In genomic region chr10:70378122-70378521, GRCh38 we compare ENCODE assay signal across 12 cellular contexts. TPM values are rescaled to one million over a fixed set of nuclear protein-coding genes. Genes with fewer than 3 reads are reported as not detected.
DNase-seq lines count a peak whose midpoint lies in the region; ATAC-seq, FAIRE-seq and TF ChIP-seq lines count a peak whose summit lies in the region.
"Had no signal": no experiment of that assay in that cellular context is flagged by ENCODE, and none has a peak within 500 bp of the region (broad histone marks: within the 10 kb centered on the region; RNA-seq: fewer than 3 reads in every experiment).

No MANE protein-coding gene starts in this region.

- CTCF ChIA-PET in IMR-90 (lab: Yijun Ruan, JAX), result no interaction called here
- CTCF ChIA-PET in activated naive CD4-positive, alpha-beta T cell treated with anti-CD3 and anti-CD28 coated beads, Interleukin-2, amount 10 ng/mL, durations not matched to agents 7 days and 5 days (lab: Charles Lee), result interaction anchor here (0.6 to 2.4 kb wide), 3 partner anchors 27 to 783 kb away, joined by 3 to 15 read pairs (median 4); partner anchors contain the start of gene TYSND1
- CTCF ChIA-PET in CD4-positive, alpha-beta memory T cell (lab: Charles Lee; ENCODE audit: partially characterized antibody), result interaction anchor here (0.7 to 3.3 kb wide), 4 partner anchors 11 to 337 kb away, joined by 3 to 19 read pairs (median 6); no protein-coding TSS in a partner anchor

- no peak for TF ChIP-seq RAD21 in IMR-90 (IDR thresholded peaks at IDR 0.05; ENCODE audit: low read length)

- no peak overlapping the region for H4K91ac ChIP-seq in IMR-90 (ENCODE audit: insufficient read depth, low read depth, low read length)

- no peak overlapping the region for H2AK9ac ChIP-seq in IMR-90 (replicated peaks; ENCODE audit: low read depth, low read length, poor library complexity)

- BruUV-seq in IMR-90 (replicated peaks; lab: Mats Ljungman, UMichigan), result no TSS peak

- no peak overlapping the region for H2AFZ ChIP-seq in IMR-90 (replicated peaks; ENCODE audit: low read length, poor library complexity)

- FAIRE-seq in bronchial epithelial cell (lab: Jason Lieb, UNC), result no peak

- in situ Hi-C loops in IMR-90 (cut with MboI; ENCODE audit: low sequenced_read_pairs), result no loop called here

- H3K4me1 Mint-ChIP-seq in activated naive CD4-positive, alpha-beta T cell treated with anti-CD3 and anti-CD28 coated beads, Interleukin-2, amount 10 ng/mL, durations not matched to agents 7 days and 5 days, result peaks cover 22% of the 10 kb centered on the region
- peaks cover 0 to 14% (median 6%) of the 10 kb centered on the region in 4 donors for H3K4me1 Mint-ChIP-seq in CD4-positive, alpha-beta memory T cell

- H3K14ac ChIP-seq in IMR-90 (replicated peaks; ENCODE audit: low read depth, low read length), result no peak overlapping the region

- H3K23ac ChIP-seq in IMR-90 (ENCODE audit: low read depth, low read length), result no peak overlapping the region; the same call in 1 of the 2 replicates

- intact Hi-C loops in IMR-90 (cut with micrococcal nuclease), result no loop called here
- intact Hi-C loops in CD4-positive, alpha-beta memory T cell (cut with micrococcal nuclease), result no loop called here

- peak; percentile 65 for DNase-seq in AG20443 (ENCODE audit: low spot score)
- DNase-seq in IMR-90, result peak; percentile 95
- peak; percentile 93 for DNase-seq in bronchial epithelial cell (ENCODE audit: low read depth)
- DNase-seq in activated naive CD4-positive, alpha-beta T cell treated with anti-CD3 and anti-CD28 coated beads, Interleukin-2, amount 10 ng/mL, durations not matched to agents 7 days and 5 days, result no peak
- DNase-seq in CD4-positive, alpha-beta memory T cell, result no peak
- no peak for DNase-seq in activated T-cell treated with anti-CD3 and anti-CD28 coated beads, Interleukin-2, amount 50 U/mL, for 1 hour
- DNase-seq: GDM1; naive thymus-derived CD8-positive, alpha-beta T cell; NCI-H187 treated with DMSO at 0.1 percent for 48 hours had no signal

- H3K9me3 Mint-ChIP-seq in activated naive CD4-positive, alpha-beta T cell treated with anti-CD3 and anti-CD28 coated beads, Interleukin-2, amount 10 ng/mL, durations not matched to agents 7 days and 5 days, result peaks cover 6% of the 10 kb centered on the region
- H3K9me3 Mint-ChIP-seq in CD4-positive, alpha-beta memory T cell, result peaks cover 0 to 8% (median 1%) of the 10 kb centered on the region in 8 donors

- H3K27me3 ChIP-seq in IMR-90 (ENCODE audit: control insufficient read depth, insufficient read depth, low read length), result no peaks in the 10 kb centered on the region
- H3K27me3 ChIP-seq in bronchial epithelial cell (ENCODE audit: control insufficient read depth, insufficient read depth, low read length), result no peaks in the 10 kb centered on the region
- no peaks in the 10 kb centered on the region for H3K27me3 ChIP-seq in CD4-positive, alpha-beta memory T cell (ENCODE audit: insufficient read depth, low read length)

- H3K56ac ChIP-seq in IMR-90 (ENCODE audit: extremely low read depth, insufficient read depth, low read length), result no peak overlapping the region

- H3K9me3 ChIP-seq in IMR-90 (ENCODE audit: control insufficient read depth, insufficient read depth, low read length) (peaks cover 2% of the 10 kb centered on the region; the same call in 1 of the 2 replicates), mesodermal cell (ENCODE audit: control insufficient read depth, low read length) (peaks cover 9% of the 10 kb centered on the region)
- peaks cover 0 to 6% of the 10 kb centered on the region in 2 donors for H3K9me3 ChIP-seq in CD4-positive, alpha-beta memory T cell (ENCODE audit: control insufficient read depth in 1 of 2, low read length in 2 of 2)

- H3K36me3 Mint-ChIP-seq in activated naive CD4-positive, alpha-beta T cell treated with anti-CD3 and anti-CD28 coated beads, Interleukin-2, amount 10 ng/mL, durations not matched to agents 7 days and 5 days, result peaks cover 3% of the 10 kb centered on the region
- H3K36me3 Mint-ChIP-seq in CD4-positive, alpha-beta memory T cell, result no peaks in the 10 kb centered on the region

- peaks cover 13% of the 10 kb centered on the region for H3K27me3 Mint-ChIP-seq in activated naive CD4-positive, alpha-beta T cell treated with anti-CD3 and anti-CD28 coated beads, Interleukin-2, amount 10 ng/mL, durations not matched to agents 7 days and 5 days
- H3K27me3 Mint-ChIP-seq in CD4-positive, alpha-beta memory T cell, result no peaks in the 10 kb centered on the region

- H3K9ac ChIP-seq in IMR-90 (ENCODE audit: low read depth, low read length), result no peak overlapping the region

- H4K8ac ChIP-seq in IMR-90 (ENCODE audit: low read depth in 2 of 2, low read length in 2 of 2), result no peak overlapping the region

- H3K4me3 ChIP-seq in IMR-90 (ENCODE audit: insufficient read depth, low read depth, low read length) (no peak overlapping the region), bronchial epithelial cell (ENCODE audit: low read depth, low read length) (no peak overlapping the region), mesodermal cell (ENCODE audit: extremely low read depth, insufficient read depth, low read length, poor library complexity, severe bottlenecking) (no peak overlapping the region)
- H3K4me3 ChIP-seq in CD4-positive, alpha-beta memory T cell (ENCODE audit: low read length in 2 of 2), result no peak overlapping the region

- peak overlapping the region; percentile 71 for H2BK5ac ChIP-seq in IMR-90 (ENCODE audit: low read depth, low read length, poor library complexity, severe bottlenecking)

- no peak overlapping the region for H3K27ac Mint-ChIP-seq in activated naive CD4-positive, alpha-beta T cell treated with anti-CD3 and anti-CD28 coated beads, Interleukin-2, amount 10 ng/mL, durations not matched to agents 7 days and 5 days
- H3K27ac Mint-ChIP-seq in CD4-positive, alpha-beta memory T cell, result no peak overlapping the region
- H3K27ac Mint-ChIP-seq: naive thymus-derived CD8-positive, alpha-beta T cell; T-helper 1 cell treated with Interleukin-12 subunit alpha and Interleukin-12 subunit beta and Interleukin-4 antibody, amounts not matched to agents 30 μg/mL and 1 μg/mL, for 36 hours had no signal

- H2BK120ac ChIP-seq in IMR-90 (ENCODE audit: low read depth, low read length), result peak overlapping the region; percentile 52; the same call in 1 of the 2 replicates

- H4K20me1 ChIP-seq in IMR-90 (ENCODE audit: insufficient read depth, low read length), result peaks cover 3% of the 10 kb centered on the region; the same call in 1 of the 2 replicates

- dilution Hi-C loops in IMR-90 (cut with HindIII; ENCODE audit: low sequenced_read_pairs, unreplicated experiment), result no loop called here

- no peak overlapping the region for H3K18ac ChIP-seq in IMR-90 (ENCODE audit: low read depth, low read length)

- H3K27ac ChIP-seq in IMR-90 (ENCODE audit: insufficient read depth, low read length) (no peak overlapping the region), mesodermal cell (ENCODE audit: low read depth, low read length, severe bottlenecking) (peak overlapping the region; percentile 75)
- no peak overlapping the region for H3K27ac ChIP-seq in CD4-positive, alpha-beta memory T cell (ENCODE audit: low read depth, low read length)

- H2BK15ac ChIP-seq in IMR-90 (ENCODE audit: low read depth, low read length), result no peak overlapping the region

- WGBS in IMR-90 (ENCODE audit: extremely low coverage in 2 of 2, insufficient read length in 1 of 2), 2 experiments, result no CpG with 5 or more reads among the region's 6 CpGs
- WGBS in mesodermal cell (ENCODE audit: insufficient coverage in 2 of 2), 2 experiments, result 83 to 90% methylated on average over 4 of the region's 6 CpGs

- no peaks in the 10 kb centered on the region for H3K36me3 ChIP-seq in IMR-90 (ENCODE audit: control insufficient read depth, insufficient read depth, low read length)
- H3K36me3 ChIP-seq in bronchial epithelial cell (ENCODE audit: control insufficient read depth, insufficient read depth, low read length), result no peaks in the 10 kb centered on the region
- H3K36me3 ChIP-seq in mesodermal cell (ENCODE audit: control insufficient read depth, insufficient read depth, low read length), result no peaks in the 10 kb centered on the region
- no peaks in the 10 kb centered on the region for H3K36me3 ChIP-seq in CD4-positive, alpha-beta memory T cell (ENCODE audit: insufficient read depth, low read length)

- no peak overlapping the region; the same call in 1 of the 2 replicates for H3K4ac ChIP-seq in IMR-90 (ENCODE audit: low read depth, low read length)

- peaks cover 0 to 35% of the 10 kb centered on the region in 2 experiments; a peak in 2 of 4 replicates for H3K79me1 ChIP-seq in IMR-90 (ENCODE audit: low read depth in 1 of 2, low read length in 2 of 2)

- no peak for TF ChIP-seq CTCF in IMR-90 (conservative IDR thresholded peaks at IDR 0.05; ENCODE audit: low read depth, low read length)
- TF ChIP-seq CTCF in bronchial epithelial cell (IDR thresholded peaks at IDR 0.05; ENCODE audit: insufficient read depth, low read length, severe bottlenecking), result no peak

- H2AK5ac ChIP-seq in IMR-90 (ENCODE audit: low read depth, low read length), result no peak overlapping the region

- H3K9me1 ChIP-seq in IMR-90 (ENCODE audit: insufficient read depth, low read length), result peaks cover 27% of the 10 kb centered on the region

- POLR2A ChIA-PET in IMR-90 (lab: Charles Lee; ENCODE audit: unreplicated experiment), result no interaction called here
- POLR2A ChIA-PET in CD4-positive, alpha-beta memory T cell (lab: Charles Lee; ENCODE audit: partially characterized antibody), result no interaction called here

- no peak overlapping the region for H2BK20ac ChIP-seq in IMR-90 (ENCODE audit: low read depth, low read length)

- TF ChIP-seq POLR2A in IMR-90 (IDR thresholded peaks at IDR 0.05; ENCODE audit: low read depth, low read length), result no peak

- H3K4me3 Mint-ChIP-seq in activated naive CD4-positive, alpha-beta T cell treated with anti-CD3 and anti-CD28 coated beads, Interleukin-2, amount 10 ng/mL, durations not matched to agents 7 days and 5 days, result no peak overlapping the region
- H3K4me3 Mint-ChIP-seq in CD4-positive, alpha-beta memory T cell, result no peak overlapping the region
- H3K4me3 Mint-ChIP-seq: naive thymus-derived CD8-positive, alpha-beta T cell; T-helper 1 cell treated with Interleukin-12 subunit alpha and Interleukin-12 subunit beta and Interleukin-4 antibody, amounts not matched to agents 30 μg/mL and 1 μg/mL, for 36 hours had no signal

- peak; percentile 38 for ATAC-seq in IMR-90 (ENCODE audit: low read depth)
- ATAC-seq in GM21367 (IDR thresholded peaks at IDR 0.05; ENCODE audit: unreplicated experiment), result no peak
- ATAC-seq: naive thymus-derived CD8-positive, alpha-beta T cell had no signal

- peaks cover 20% of the 10 kb centered on the region for H3K4me1 ChIP-seq in IMR-90 (ENCODE audit: control insufficient read depth, insufficient read depth, low read length)
- H3K4me1 ChIP-seq in mesodermal cell (ENCODE audit: control insufficient read depth, insufficient read depth, low read length, poor library complexity, severe bottlenecking), result peaks cover 39% of the 10 kb centered on the region
- H3K4me1 ChIP-seq in CD4-positive, alpha-beta memory T cell (ENCODE audit: insufficient read depth, low read length), result peaks cover 13% of the 10 kb centered on the region

- no peak overlapping the region; the same call in 1 of the 2 replicates for H3K4me2 ChIP-seq in IMR-90 (ENCODE audit: low read depth, low read length)

- no peak overlapping the region for H4K5ac ChIP-seq in IMR-90 (ENCODE audit: low read depth, low read length)

RNA-seq across cellular contexts. Expression of gene LRRC20, which starts 4.3 kb away (rescaled TPM):
- total RNA-seq in IMR-90 (2012; rRNA removed) (6.9 and 9.5 TPM in 2 replicates), bronchial epithelial cell (3.5 and 3.7 TPM in 2 replicates)
- 11.5 and 12.4 TPM in 2 replicates for polyA plus RNA-seq in IMR-90 (2012; rRNA removed)
- 8.1 and 15.0 TPM in 2 replicates for polyA plus RNA-seq in IMR-90 (2012; cell fraction: cytosol; rRNA removed)
- 9.0 and 12.6 TPM in 2 replicates for polyA plus RNA-seq in IMR-90 (2012; cell fraction: nucleus; rRNA removed; ENCODE audit: low replicate concordance)
- polyA plus RNA-seq in mesodermal cell (2013, experiment 1 of 2), result 13.5 TPM
- polyA plus RNA-seq in mesodermal cell (2013, experiment 2 of 2), result 12.5 TPM
- total RNA-seq in CD4-positive, alpha-beta memory T cell, result 1 to 10 TPM; 2.9 to 3.4 TPM
- 1 to 10 TPM; 3.7 to 4.4 TPM for polyA plus RNA-seq in CD4-positive, alpha-beta memory T cell

RNA-seq across cellular contexts. Expression of gene EIF4EBP2, which starts 25.8 kb away (rescaled TPM):
- total RNA-seq in IMR-90 (2012; rRNA removed), result 15.6 and 20.8 TPM in 2 replicates
- 10.4 and 13.7 TPM in 2 replicates for polyA plus RNA-seq in IMR-90 (2012; rRNA removed)
- 3.8 and 5.4 TPM in 2 replicates for polyA plus RNA-seq in IMR-90 (2012; cell fraction: cytosol; rRNA removed)
- 2.9 and 17.2 TPM in 2 replicates for polyA plus RNA-seq in IMR-90 (2012; cell fraction: nucleus; rRNA removed; ENCODE audit: low replicate concordance)
- 7.9 and 10.2 TPM in 2 replicates for total RNA-seq in bronchial epithelial cell
- polyA plus RNA-seq in mesodermal cell (2013, experiment 1 of 2), result 62.8 TPM
- 56.5 TPM for polyA plus RNA-seq in mesodermal cell (2013, experiment 2 of 2)
- 10 to 100 TPM; 54.5 to 56.9 TPM for total RNA-seq in CD4-positive, alpha-beta memory T cell
- polyA plus RNA-seq in CD4-positive, alpha-beta memory T cell, result 10 to 100 TPM; 67.7 to 83.9 TPM

Comparison
In these comparisons a context has a peak if more than half of its experiments do, and no peak if none do; other contexts are left out.
1. DNase-seq: peak in AG20443 (single experiment), IMR-90 (single experiment) and bronchial epithelial cell (single experiment); none in activated naive CD4-positive, alpha-beta T cell treated with anti-CD3 and anti-CD28 coated beads, Interleukin-2, amount 10 ng/mL, durations not matched to agents 7 days and 5 days (single experiment), CD4-positive, alpha-beta memory T cell (0 of 5) and activated T-cell treated with anti-CD3 and anti-CD28 coated beads, Interleukin-2, amount 50 U/mL, for 1 hour (single experiment).